Comparison of ENCODE assay signal across 8 cellular contexts in the genomic region with DNA sequence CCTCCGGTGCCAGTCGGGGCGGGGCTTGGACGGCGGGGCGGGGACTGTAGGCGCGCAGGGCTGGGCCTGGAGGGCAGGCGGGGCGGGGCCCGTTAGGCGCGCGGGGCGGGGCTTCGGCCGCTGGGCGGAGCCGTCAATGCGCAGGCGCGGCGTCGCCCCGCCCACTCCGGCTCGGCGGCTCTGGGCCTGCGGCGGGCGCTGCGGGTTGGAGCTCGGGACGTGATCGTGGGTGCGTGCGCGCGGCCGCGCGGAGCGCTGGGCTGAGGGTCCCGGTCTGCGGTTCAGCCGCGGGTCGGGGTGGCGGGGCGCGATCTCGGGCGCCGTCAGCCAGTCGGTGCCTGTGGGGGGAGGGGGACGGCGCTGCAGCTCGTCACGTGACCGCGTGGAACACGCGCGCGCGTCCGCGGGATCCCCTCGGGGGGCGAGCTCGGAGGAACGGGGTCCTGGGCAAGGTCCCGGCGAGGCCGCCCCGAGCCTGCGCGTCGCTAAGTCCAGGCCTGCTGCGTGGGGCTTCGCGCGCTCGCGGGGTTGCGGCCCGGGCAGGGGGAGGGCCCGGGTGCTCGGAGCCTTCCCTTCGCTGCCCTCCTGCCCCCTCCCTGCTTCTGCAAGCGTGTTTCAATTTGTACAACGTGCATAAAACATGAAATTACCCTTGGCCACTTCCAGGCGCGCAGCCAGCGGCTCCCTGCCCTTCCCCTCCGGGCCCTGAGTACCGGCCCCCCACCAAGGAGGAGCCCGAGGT. TPM values are rescaled to one million over a fixed set of nuclear protein-coding genes. Genes with fewer than 3 reads are reported as not detected.
DNase-seq lines count a peak whose midpoint lies in the region; TF ChIP-seq lines count a peak whose summit lies in the region.

A gene (plus strand): TSS at position 164 of the 742 bp plus-strand sequence. CDS start 595 bp downstream, outside the sequence.

- 1 to 2% (median 1%) methylated on average over 9 to 96 of the region's 98 CpGs for WGBS in stomach, 5 donors

- H3K27ac Mint-ChIP-seq in neural crest cell (ENCODE audit: unreplicated experiment), result no peak within 1 kb of the TSS

- peaks cover 13% of the 10 kb centered on the region for H3K4me1 Mint-ChIP-seq in neural crest cell

- H3K27me3 Mint-ChIP-seq in neural crest cell (ENCODE audit: low read depth), result no peaks in the 10 kb centered on the region

- TF ChIP-seq EP300 in stomach (IDR thresholded peaks at IDR 0.05), result no peak

- H3K9me3 ChIP-seq in MG63, result no peaks in the 10 kb centered on the region
- H3K9me3 ChIP-seq in stomach, result no peaks in the 10 kb centered on the region

- peak within 1 kb of the TSS; percentile 92 for H3K4me3 ChIP-seq in H7 (ENCODE audit: insufficient read depth, low read depth, low read length)
- H3K4me3 ChIP-seq in MG63, result peak within 1 kb of the TSS; percentile 88
- peak within 1 kb of the TSS; percentile 73 for H3K4me3 ChIP-seq in fibroblast of villous mesenchyme (ENCODE audit: low read depth, low read length)
- H3K4me3 ChIP-seq in stomach, result peak within 1 kb of the TSS; percentile 85 to 93 (median 92)

- intact Hi-C loops in stomach (cut with DNase I; ENCODE audit: low total_unique reads), result no loop called here

- peak; percentile 75 for DNase-seq in ELF-1 (ENCODE audit: low read depth, low spot score)
- peak; percentile 100 for DNase-seq in H7
- peak; percentile 84 for DNase-seq in MG63
- DNase-seq in SHP77 treated with DMSO at 0.1 percent for 48 hours (lab: John Stamatoyannopoulos, UW), result peak; percentile 11
- DNase-seq in activated gamma-delta T cell (lab: John Stamatoyannopoulos, UW), result peak; percentile 91
- DNase-seq in fibroblast of villous mesenchyme (ENCODE audit: low read depth), result peak; percentile 83
- DNase-seq in neural crest cell (ENCODE audit: low read depth, low spot score), result peak; percentile 94
- DNase-seq in stomach, result peak; percentile 97

- peak within 1 kb of the TSS; percentile 90 for H3K4me3 Mint-ChIP-seq in neural crest cell

- TF ChIP-seq CTCF in fibroblast of villous mesenchyme (IDR thresholded peaks at IDR 0.05; ENCODE audit: insufficient read depth, low read depth, low read length) (no peak), neural crest cell (conservative IDR thresholded peaks at IDR 0.05) (no peak), stomach (IDR thresholded peaks at IDR 0.05) (no peak)

- no peaks in the 10 kb centered on the region for H3K9me3 Mint-ChIP-seq in neural crest cell

- H3K27ac ChIP-seq in stomach, result peak within 1 kb of the TSS; percentile 88 to 94 (median 93)

- H3K27me3 ChIP-seq in H7 (ENCODE audit: control insufficient read depth, insufficient read depth, low read length) (peaks cover 7% of the 10 kb centered on the region; the same call in 1 of the 2 replicates), MG63 (no peaks in the 10 kb centered on the region), stomach (no peaks in the 10 kb centered on the region)

- no peak for TF ChIP-seq POLR2A in stomach (IDR thresholded peaks at IDR 0.05)

- H3K4me1 ChIP-seq in stomach, result peaks cover 5 to 37% (median 17%) of the 10 kb centered on the region in 4 donors

- no peaks in the 10 kb centered on the region for H3K36me3 Mint-ChIP-seq in neural crest cell (ENCODE audit: low read depth)

- H3K36me3 ChIP-seq in H7 (replicated peaks; ENCODE audit: control insufficient read depth, insufficient read depth, low read length) (no peaks in the 10 kb centered on the region), MG63 (peaks cover 28% of the 10 kb centered on the region), stomach (peaks cover 0 to 8% (median 4%) of the 10 kb centered on the region in 4 donors)

RNA-seq across cellular contexts. Expression of the gene that starts here (rescaled TPM):
- 23.5 and 26.3 TPM in 2 replicates for total RNA-seq in H7 (2014; rRNA removed; shearing (Covaris generic))
- total RNA-seq in MG63 (2014; rRNA removed; shearing (Covaris generic); ENCODE audit: low replicate concordance), result 18.7 and 28.1 TPM in 2 replicates
- total RNA-seq in fibroblast of villous mesenchyme, result 13.4 and 18.0 TPM in 2 replicates
- 17.7 and 22.2 TPM in 2 replicates for total RNA-seq in neural crest cell
- total RNA-seq in stomach, result 100 to 1,000 TPM in 1 of 5 donors, 10 to 100 TPM in 4; 17.3 to 369 (median 31.2) TPM
- 10 to 100 TPM; 19.1 to 35.4 (median 19.1) TPM for polyA plus RNA-seq in stomach

Comparison
In these comparisons a context has a peak if more than half of its experiments do, and no peak if none do; other contexts are left out.
1. Peak in every context shown above with its lines: DNase-seq, H3K4me3 ChIP-seq and H3K27ac ChIP-seq.
2. DNase-seq: peak in every context shown above with its lines; median percentile 100 in H7; 97 in stomach; 94 in neural crest cell; 91 in activated gamma-delta T cell; 84 in MG63; 83 in fibroblast of villous mesenchyme; 75 in ELF-1; 11 in SHP77 treated with DMSO at 0.1 percent for 48 hours.